In the genomic region with DNA sequence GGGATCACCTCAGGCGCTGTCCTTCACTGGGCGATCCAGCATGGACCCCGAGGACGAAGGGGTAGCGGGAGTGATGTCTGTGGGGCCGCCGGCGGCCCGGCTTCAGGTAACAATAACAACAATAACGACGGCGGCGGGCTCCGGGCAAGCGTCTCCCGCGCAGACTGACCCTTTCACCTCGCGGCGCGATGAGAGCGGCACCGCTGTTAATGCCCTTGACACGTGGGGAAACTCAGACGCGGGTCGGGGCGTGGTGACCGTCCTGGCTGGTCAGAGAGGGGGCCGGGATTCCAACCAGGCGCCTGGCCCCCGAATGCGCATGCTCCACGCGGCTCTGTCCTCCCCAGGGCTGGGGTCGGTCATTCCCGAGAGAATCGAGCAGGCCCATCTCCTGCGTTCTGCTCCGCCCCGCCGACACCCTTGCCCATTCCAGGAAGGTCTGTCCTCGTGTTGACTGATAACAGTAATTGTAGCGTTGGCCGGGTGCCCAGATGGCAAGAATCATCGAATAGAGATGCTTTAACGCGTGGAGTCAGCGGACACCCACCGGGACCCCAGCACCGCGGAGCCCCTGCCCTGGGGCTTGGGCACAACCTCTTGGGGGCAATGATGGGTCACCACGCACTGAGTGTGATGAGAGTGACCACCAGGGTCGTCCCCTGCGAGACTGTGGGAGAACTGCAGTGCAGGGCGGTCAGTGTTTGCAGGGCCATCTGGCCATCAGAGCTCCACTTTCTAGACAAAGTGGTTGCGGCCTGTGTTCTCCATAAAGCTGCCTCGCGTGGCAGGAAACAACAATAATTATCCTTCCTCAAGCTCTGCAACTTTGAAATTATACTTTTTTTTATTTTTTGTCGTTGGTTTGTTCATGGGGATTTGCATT, we compare ENCODE assay signal across 1 cellular context.
A peak's percentile ranks its signal among the peaks of the same experiment; 100 is the strongest.
TF ChIP-seq lines count a peak whose summit lies in the region.

No MANE protein-coding gene starts in this region.

TF ChIP-seq in HepG2, 621 proteins besides CTCF, POLR2A, EP300 and RAD21 (continued from another document and continues in another):
- TF ChIP-seq ZNF550 (CRISPR knock-in tag; IDR thresholded peaks at IDR 0.05; ENCODE audit: borderline replicate concordance) (no peak), ZNF124 (CRISPR knock-in tag; IDR thresholded peaks at IDR 0.05) (no peak), SP140L (CRISPR knock-in tag; IDR thresholded peaks at IDR 0.05; ENCODE audit: borderline replicate concordance) (no peak), ZNF766 (CRISPR knock-in tag; IDR thresholded peaks at IDR 0.05; ENCODE audit: borderline replicate concordance) (no peak; the same call in 1 of the 2 replicates), TRIM24 (CRISPR knock-in tag; IDR thresholded peaks at IDR 0.05) (no peak), NR2F2 (IDR thresholded peaks at IDR 0.05; ENCODE audit: borderline replicate concordance, low read depth) (no peak; the same call in 1 of the 2 replicates), HNRNPUL1 (IDR thresholded peaks at IDR 0.05; ENCODE audit: low read depth, low read length) (no peak), GATA4 (IDR thresholded peaks at IDR 0.05; ENCODE audit: borderline replicate concordance, low read depth) (no peak), ZNF292 (CRISPR knock-in tag; IDR thresholded peaks at IDR 0.05; ENCODE audit: borderline replicate concordance, low read depth) (0 out of 2 replicates have a peak, but pooled peaks have one; percentile 31), JARID2 (CRISPR knock-in tag; IDR thresholded peaks at IDR 0.05; ENCODE audit: insufficient replicate concordance) (peak; percentile 32), KLF13 (CRISPR knock-in tag; IDR thresholded peaks at IDR 0.05) (no peak), ZNF33A (CRISPR knock-in tag; IDR thresholded peaks at IDR 0.05; ENCODE audit: borderline replicate concordance) (no peak), SMARCE1 (IDR thresholded peaks at IDR 0.05; ENCODE audit: borderline replicate concordance) (no peak), SOX5 (CRISPR knock-in tag; IDR thresholded peaks at IDR 0.05; ENCODE audit: borderline replicate concordance) (no peak), ZNF234 (CRISPR knock-in tag; conservative IDR thresholded peaks at IDR 0.05) (no peak), ZNF256 (CRISPR knock-in tag; conservative IDR thresholded peaks at IDR 0.05) (peak; percentile 75; the same call in 1 of the 2 replicates), ARNT2 (CRISPR knock-in tag; IDR thresholded peaks at IDR 0.05; ENCODE audit: low read depth) (no peak), ZFP36 (IDR thresholded peaks at IDR 0.05; ENCODE audit: borderline replicate concordance, low read depth, low read length, partially characterized antibody) (no peak), MED13 (CRISPR knock-in tag; IDR thresholded peaks at IDR 0.05) (no peak), FOXJ3 (CRISPR knock-in tag; IDR thresholded peaks at IDR 0.05; ENCODE audit: borderline replicate concordance) (peak; percentile 48; the same call in 1 of the 2 replicates), ZNF562 (CRISPR knock-in tag; IDR thresholded peaks at IDR 0.05; ENCODE audit: borderline replicate concordance) (no peak), ZNF446 (CRISPR knock-in tag; IDR thresholded peaks at IDR 0.05) (no peak), EZH2 (conservative IDR thresholded peaks at IDR 0.05; ENCODE audit: low read depth, low read length) (no peak), ZNF484 (CRISPR knock-in tag; IDR thresholded peaks at IDR 0.05; ENCODE audit: borderline replicate concordance, low read depth) (no peak), ZNF432 (CRISPR knock-in tag; IDR thresholded peaks at IDR 0.05; ENCODE audit: borderline replicate concordance) (no peak)
- TF ChIP-seq, protein P1, sequence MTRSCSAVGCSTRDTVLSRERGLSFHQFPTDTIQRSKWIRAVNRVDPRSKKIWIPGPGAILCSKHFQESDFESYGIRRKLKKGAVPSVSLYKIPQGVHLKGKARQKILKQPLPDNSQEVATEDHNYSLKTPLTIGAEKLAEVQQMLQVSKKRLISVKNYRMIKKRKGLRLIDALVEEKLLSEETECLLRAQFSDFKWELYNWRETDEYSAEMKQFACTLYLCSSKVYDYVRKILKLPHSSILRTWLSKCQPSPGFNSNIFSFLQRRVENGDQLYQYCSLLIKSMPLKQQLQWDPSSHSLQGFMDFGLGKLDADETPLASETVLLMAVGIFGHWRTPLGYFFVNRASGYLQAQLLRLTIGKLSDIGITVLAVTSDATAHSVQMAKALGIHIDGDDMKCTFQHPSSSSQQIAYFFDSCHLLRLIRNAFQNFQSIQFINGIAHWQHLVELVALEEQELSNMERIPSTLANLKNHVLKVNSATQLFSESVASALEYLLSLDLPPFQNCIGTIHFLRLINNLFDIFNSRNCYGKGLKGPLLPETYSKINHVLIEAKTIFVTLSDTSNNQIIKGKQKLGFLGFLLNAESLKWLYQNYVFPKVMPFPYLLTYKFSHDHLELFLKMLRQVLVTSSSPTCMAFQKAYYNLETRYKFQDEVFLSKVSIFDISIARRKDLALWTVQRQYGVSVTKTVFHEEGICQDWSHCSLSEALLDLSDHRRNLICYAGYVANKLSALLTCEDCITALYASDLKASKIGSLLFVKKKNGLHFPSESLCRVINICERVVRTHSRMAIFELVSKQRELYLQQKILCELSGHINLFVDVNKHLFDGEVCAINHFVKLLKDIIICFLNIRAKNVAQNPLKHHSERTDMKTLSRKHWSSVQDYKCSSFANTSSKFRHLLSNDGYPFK (CRISPR knock-in tag; IDR thresholded peaks at IDR 0.05; ENCODE audit: borderline replicate concordance), result no peak; the same call in 1 of the 2 replicates
- TF ChIP-seq, protein P2, sequence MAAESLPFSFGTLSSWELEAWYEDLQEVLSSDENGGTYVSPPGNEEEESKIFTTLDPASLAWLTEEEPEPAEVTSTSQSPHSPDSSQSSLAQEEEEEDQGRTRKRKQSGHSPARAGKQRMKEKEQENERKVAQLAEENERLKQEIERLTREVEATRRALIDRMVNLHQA (CRISPR knock-in tag; IDR thresholded peaks at IDR 0.05), result no peak
- TF ChIP-seq, protein P3, sequence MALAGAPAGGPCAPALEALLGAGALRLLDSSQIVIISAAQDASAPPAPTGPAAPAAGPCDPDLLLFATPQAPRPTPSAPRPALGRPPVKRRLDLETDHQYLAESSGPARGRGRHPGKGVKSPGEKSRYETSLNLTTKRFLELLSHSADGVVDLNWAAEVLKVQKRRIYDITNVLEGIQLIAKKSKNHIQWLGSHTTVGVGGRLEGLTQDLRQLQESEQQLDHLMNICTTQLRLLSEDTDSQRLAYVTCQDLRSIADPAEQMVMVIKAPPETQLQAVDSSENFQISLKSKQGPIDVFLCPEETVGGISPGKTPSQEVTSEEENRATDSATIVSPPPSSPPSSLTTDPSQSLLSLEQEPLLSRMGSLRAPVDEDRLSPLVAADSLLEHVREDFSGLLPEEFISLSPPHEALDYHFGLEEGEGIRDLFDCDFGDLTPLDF (CRISPR knock-in tag; IDR thresholded peaks at IDR 0.05), result peak; percentile 58; the same call in 1 of the 2 replicates
- TF ChIP-seq, protein P4, sequence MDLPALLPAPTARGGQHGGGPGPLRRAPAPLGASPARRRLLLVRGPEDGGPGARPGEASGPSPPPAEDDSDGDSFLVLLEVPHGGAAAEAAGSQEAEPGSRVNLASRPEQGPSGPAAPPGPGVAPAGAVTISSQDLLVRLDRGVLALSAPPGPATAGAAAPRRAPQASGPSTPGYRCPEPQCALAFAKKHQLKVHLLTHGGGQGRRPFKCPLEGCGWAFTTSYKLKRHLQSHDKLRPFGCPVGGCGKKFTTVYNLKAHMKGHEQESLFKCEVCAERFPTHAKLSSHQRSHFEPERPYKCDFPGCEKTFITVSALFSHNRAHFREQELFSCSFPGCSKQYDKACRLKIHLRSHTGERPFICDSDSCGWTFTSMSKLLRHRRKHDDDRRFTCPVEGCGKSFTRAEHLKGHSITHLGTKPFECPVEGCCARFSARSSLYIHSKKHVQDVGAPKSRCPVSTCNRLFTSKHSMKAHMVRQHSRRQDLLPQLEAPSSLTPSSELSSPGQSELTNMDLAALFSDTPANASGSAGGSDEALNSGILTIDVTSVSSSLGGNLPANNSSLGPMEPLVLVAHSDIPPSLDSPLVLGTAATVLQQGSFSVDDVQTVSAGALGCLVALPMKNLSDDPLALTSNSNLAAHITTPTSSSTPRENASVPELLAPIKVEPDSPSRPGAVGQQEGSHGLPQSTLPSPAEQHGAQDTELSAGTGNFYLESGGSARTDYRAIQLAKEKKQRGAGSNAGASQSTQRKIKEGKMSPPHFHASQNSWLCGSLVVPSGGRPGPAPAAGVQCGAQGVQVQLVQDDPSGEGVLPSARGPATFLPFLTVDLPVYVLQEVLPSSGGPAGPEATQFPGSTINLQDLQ (CRISPR knock-in tag; IDR thresholded peaks at IDR 0.05), result peak; percentile 87; the same call in 1 of the 2 replicates
- TF ChIP-seq, protein P5, sequence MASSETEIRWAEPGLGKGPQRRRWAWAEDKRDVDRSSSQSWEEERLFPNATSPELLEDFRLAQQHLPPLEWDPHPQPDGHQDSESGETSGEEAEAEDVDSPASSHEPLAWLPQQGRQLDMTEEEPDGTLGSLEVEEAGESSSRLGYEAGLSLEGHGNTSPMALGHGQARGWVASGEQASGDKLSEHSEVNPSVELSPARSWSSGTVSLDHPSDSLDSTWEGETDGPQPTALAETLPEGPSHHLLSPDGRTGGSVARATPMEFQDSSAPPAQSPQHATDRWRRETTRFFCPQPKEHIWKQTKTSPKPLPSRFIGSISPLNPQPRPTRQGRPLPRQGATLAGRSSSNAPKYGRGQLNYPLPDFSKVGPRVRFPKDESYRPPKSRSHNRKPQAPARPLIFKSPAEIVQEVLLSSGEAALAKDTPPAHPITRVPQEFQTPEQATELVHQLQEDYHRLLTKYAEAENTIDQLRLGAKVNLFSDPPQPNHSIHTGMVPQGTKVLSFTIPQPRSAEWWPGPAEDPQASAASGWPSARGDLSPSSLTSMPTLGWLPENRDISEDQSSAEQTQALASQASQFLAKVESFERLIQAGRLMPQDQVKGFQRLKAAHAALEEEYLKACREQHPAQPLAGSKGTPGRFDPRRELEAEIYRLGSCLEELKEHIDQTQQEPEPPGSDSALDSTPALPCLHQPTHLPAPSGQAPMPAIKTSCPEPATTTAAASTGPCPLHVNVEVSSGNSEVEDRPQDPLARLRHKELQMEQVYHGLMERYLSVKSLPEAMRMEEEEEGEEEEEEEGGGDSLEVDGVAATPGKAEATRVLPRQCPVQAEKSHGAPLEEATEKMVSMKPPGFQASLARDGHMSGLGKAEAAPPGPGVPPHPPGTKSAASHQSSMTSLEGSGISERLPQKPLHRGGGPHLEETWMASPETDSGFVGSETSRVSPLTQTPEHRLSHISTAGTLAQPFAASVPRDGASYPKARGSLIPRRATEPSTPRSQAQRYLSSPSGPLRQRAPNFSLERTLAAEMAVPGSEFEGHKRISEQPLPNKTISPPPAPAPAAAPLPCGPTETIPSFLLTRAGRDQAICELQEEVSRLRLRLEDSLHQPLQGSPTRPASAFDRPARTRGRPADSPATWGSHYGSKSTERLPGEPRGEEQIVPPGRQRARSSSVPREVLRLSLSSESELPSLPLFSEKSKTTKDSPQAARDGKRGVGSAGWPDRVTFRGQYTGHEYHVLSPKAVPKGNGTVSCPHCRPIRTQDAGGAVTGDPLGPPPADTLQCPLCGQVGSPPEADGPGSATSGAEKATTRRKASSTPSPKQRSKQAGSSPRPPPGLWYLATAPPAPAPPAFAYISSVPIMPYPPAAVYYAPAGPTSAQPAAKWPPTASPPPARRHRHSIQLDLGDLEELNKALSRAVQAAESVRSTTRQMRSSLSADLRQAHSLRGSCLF (CRISPR knock-in tag; IDR thresholded peaks at IDR 0.05; ENCODE audit: borderline replicate concordance), result no peak
- TF ChIP-seq, protein P6, sequence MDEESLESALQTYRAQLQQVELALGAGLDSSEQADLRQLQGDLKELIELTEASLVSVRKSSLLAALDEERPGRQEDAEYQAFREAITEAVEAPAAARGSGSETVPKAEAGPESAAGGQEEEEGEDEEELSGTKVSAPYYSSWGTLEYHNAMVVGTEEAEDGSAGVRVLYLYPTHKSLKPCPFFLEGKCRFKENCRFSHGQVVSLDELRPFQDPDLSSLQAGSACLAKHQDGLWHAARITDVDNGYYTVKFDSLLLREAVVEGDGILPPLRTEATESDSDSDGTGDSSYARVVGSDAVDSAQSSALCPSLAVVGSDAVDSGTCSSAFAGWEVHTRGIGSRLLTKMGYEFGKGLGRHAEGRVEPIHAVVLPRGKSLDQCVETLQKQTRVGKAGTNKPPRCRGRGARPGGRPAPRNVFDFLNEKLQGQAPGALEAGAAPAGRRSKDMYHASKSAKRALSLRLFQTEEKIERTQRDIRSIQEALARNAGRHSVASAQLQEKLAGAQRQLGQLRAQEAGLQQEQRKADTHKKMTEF (CRISPR knock-in tag; IDR thresholded peaks at IDR 0.05), result 0 out of 2 replicates have a peak, but pooled peaks have one; percentile 5
- TF ChIP-seq, protein P7, sequence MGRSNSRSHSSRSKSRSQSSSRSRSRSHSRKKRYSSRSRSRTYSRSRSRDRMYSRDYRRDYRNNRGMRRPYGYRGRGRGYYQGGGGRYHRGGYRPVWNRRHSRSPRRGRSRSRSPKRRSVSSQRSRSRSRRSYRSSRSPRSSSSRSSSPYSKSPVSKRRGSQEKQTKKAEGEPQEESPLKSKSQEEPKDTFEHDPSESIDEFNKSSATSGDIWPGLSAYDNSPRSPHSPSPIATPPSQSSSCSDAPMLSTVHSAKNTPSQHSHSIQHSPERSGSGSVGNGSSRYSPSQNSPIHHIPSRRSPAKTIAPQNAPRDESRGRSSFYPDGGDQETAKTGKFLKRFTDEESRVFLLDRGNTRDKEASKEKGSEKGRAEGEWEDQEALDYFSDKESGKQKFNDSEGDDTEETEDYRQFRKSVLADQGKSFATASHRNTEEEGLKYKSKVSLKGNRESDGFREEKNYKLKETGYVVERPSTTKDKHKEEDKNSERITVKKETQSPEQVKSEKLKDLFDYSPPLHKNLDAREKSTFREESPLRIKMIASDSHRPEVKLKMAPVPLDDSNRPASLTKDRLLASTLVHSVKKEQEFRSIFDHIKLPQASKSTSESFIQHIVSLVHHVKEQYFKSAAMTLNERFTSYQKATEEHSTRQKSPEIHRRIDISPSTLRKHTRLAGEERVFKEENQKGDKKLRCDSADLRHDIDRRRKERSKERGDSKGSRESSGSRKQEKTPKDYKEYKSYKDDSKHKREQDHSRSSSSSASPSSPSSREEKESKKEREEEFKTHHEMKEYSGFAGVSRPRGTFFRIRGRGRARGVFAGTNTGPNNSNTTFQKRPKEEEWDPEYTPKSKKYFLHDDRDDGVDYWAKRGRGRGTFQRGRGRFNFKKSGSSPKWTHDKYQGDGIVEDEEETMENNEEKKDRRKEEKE (IDR thresholded peaks at IDR 0.05), result no peak
- TF ChIP-seq, protein P8, sequence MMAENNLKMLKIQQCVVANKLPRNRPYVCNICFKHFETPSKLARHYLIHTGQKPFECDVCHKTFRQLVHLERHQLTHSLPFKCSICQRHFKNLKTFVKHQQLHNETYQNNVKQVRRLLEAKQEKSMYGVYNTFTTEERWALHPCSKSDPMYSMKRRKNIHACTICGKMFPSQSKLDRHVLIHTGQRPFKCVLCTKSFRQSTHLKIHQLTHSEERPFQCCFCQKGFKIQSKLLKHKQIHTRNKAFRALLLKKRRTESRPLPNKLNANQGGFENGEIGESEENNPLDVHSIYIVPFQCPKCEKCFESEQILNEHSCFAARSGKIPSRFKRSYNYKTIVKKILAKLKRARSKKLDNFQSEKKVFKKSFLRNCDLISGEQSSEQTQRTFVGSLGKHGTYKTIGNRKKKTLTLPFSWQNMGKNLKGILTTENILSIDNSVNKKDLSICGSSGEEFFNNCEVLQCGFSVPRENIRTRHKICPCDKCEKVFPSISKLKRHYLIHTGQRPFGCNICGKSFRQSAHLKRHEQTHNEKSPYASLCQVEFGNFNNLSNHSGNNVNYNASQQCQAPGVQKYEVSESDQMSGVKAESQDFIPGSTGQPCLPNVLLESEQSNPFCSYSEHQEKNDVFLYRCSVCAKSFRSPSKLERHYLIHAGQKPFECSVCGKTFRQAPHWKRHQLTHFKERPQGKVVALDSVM (CRISPR knock-in tag; IDR thresholded peaks at IDR 0.05), result 0 out of 2 replicates have a peak, but pooled peaks have one; percentile 21
- TF ChIP-seq, protein P9, sequence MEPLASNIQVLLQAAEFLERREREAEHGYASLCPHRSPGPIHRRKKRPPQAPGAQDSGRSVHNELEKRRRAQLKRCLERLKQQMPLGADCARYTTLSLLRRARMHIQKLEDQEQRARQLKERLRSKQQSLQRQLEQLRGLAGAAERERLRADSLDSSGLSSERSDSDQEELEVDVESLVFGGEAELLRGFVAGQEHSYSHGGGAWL (CRISPR knock-in tag; IDR thresholded peaks at IDR 0.05), result 0 out of 2 replicates have a peak, but pooled peaks have one; percentile 13
